12 cellular contexts compared by ENCODE assay signal in the genomic region with DNA sequence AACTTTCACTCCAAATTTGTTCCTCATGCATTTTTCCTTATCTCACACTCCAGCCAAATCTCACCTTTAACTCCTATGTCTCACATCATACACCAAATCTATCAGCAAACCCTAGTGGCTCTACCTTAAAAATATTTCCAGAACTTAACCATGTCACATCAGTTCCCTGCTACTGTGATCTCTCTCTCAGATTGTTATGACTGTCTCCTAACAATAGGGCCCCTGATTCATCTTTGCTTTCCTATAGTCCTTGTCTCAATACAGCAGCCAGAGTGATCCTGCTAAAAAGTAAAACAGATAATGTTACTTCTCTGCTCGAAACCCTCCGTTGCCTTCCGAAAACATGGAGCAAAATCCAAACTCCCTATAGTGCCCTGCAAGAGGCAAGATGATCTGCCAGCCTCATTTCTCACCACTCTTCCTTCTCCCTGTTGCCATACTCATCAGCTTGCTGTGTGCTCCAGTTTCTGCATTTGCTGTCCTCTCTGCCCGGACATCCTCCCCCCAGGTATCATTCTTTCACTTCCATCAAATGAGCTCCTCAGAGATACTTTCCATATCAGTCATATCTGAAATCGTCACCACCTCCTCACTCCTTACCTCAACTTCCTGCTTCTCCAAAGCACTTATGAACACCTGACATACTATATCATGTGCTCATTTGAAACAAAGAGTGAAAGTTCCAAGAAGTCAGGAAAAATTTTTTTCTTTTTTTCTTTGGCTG.
DNase-seq lines count a peak whose midpoint lies in the region; ATAC-seq and TF ChIP-seq lines count a peak whose summit lies in the region.
"Had no signal": no experiment of that assay in that cellular context is flagged by ENCODE, and none has a peak within 500 bp of the region (broad histone marks: within the 10 kb centered on the region; RNA-seq: fewer than 3 reads in every experiment).

No MANE protein-coding gene starts in this region.

- no peaks in the 10 kb centered on the region for H3K9me3 ChIP-seq in SJCRH30 (replicated peaks)
- H3K9me3 ChIP-seq: lower lobe of right lung, spleen had no signal

- H3K4me3 Mint-ChIP-seq in activated T-cell treated with anti-CD3 and anti-CD28 coated beads, Interleukin-2, amount 50 U/mL, for 4 hours = no peak overlapping the region

- TF ChIP-seq CTCF in coronary artery (IDR thresholded peaks at IDR 0.05) = no peak

- H3K4me3 ChIP-seq in SJCRH30 = no peak overlapping the region
- H3K4me3 ChIP-seq in coronary artery = no peak overlapping the region
- H3K4me3 ChIP-seq: lower lobe of right lung, spleen had no signal

- H3K27ac ChIP-seq in SJCRH30 (no peak overlapping the region), coronary artery (no peak overlapping the region)
- H3K27ac ChIP-seq: lower lobe of right lung, spleen had no signal

- DNase-seq in activated T-cell treated with anti-CD3 and anti-CD28 coated beads, Interleukin-2, amount 50 U/mL, for 4 hours = no peak
- DNase-seq in activated T-cell treated with anti-CD3 and anti-CD28 coated beads for 4 hours (no peak), renal cortical epithelial cell (ENCODE audit: low read depth) (peak; percentile 9), SJCRH30 (no peak), coronary artery (ENCODE audit: low spot score) (no peak), left colon (no peak)
- DNase-seq: lower lobe of right lung, NCI-H2171, spleen, SW 1271 had no signal

- no peaks in the 10 kb centered on the region for H3K4me1 Mint-ChIP-seq in activated T-cell treated with anti-CD3 and anti-CD28 coated beads, Interleukin-2, amount 50 U/mL, for 4 hours (ENCODE audit: low read depth)

- no peaks in the 10 kb centered on the region for H3K36me3 Mint-ChIP-seq in activated T-cell treated with anti-CD3 and anti-CD28 coated beads, Interleukin-2, amount 50 U/mL, for 4 hours (ENCODE audit: insufficient read depth)

- no peaks in the 10 kb centered on the region for H3K9me3 Mint-ChIP-seq in activated T-cell treated with anti-CD3 and anti-CD28 coated beads, Interleukin-2, amount 50 U/mL, for 4 hours

- H3K27me3 Mint-ChIP-seq in activated T-cell treated with anti-CD3 and anti-CD28 coated beads, Interleukin-2, amount 50 U/mL, for 4 hours (ENCODE audit: low read depth) = no peaks in the 10 kb centered on the region

- H3K4me1 ChIP-seq in SJCRH30 = peaks cover 5% of the 10 kb centered on the region; the same call in 1 of the 2 replicates
- H3K4me1 ChIP-seq: lower lobe of right lung, spleen had no signal

- ATAC-seq in activated T-cell treated with anti-CD3 and anti-CD28 coated beads, Interleukin-2, amount 50 U/mL, for 4 hours = peak; percentile 71 to 73
- ATAC-seq in GM21526 (IDR thresholded peaks at IDR 0.05; ENCODE audit: low FRiP score, unreplicated experiment) (peak; percentile 92), HG03378 (IDR thresholded peaks at IDR 0.05; ENCODE audit: unreplicated experiment) (peak; percentile 77), left colon (no peak)
- ATAC-seq: lower lobe of right lung had no signal

- H3K27me3 ChIP-seq in SJCRH30 = no peaks in the 10 kb centered on the region
- H3K27me3 ChIP-seq: spleen had no signal

- H3K36me3 ChIP-seq in SJCRH30 = no peaks in the 10 kb centered on the region
- H3K36me3 ChIP-seq: lower lobe of right lung, spleen had no signal

- intact Hi-C loops in left colon (cut with DNase I, micrococcal nuclease) = no loop called here
